ENCODE assay signal across 22 cellular contexts in the genomic region with DNA sequence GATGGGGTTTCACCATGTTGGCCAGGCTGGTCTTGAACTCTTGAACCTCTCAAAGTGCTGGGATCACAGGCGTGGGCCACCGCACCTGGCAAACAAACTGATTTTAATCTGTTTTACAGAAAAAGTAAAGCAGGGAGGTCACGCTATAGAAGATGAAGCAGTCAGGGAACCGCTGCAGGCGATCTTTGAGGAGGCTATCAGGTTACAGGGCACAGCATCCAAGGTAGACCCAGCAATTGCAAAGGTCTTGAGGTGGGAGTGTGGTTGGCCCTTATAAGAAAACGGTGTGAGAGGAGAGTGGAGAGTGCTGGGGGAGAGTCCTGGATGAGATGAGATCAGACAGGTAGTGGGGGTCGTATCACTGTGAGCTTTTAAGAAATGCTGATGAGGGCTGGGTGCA. TPM values are rescaled to one million over a fixed set of nuclear protein-coding genes. Genes with fewer than 3 reads are reported as not detected.
DNase-seq lines count a peak whose midpoint lies in the region; ATAC-seq and TF ChIP-seq lines count a peak whose summit lies in the region.
"Had no signal": no experiment of that assay in that cellular context is flagged by ENCODE, and none has a peak within 500 bp of the region (broad histone marks: within the 10 kb centered on the region; RNA-seq: fewer than 3 reads in every experiment).

No MANE protein-coding gene starts in this region.

- H3K9me3 Mint-ChIP-seq in natural killer cell treated with Interleukin-12 subunit alpha and Interleukin-12 subunit beta and Interleukin-15 and Interleukin-18, amount 100 ng/mL, for 72 hours = no peaks in the 10 kb centered on the region
- H3K9me3 Mint-ChIP-seq in natural killer cell = no peaks in the 10 kb centered on the region
- H3K9me3 Mint-ChIP-seq: CD4-positive, alpha-beta T cell; T-cell had no signal

- H3K27ac ChIP-seq in SJCRH30 = no peak overlapping the region
- H3K27ac ChIP-seq: Peyer's patch had no signal

- H3K9me3 ChIP-seq in SJCRH30 (replicated peaks) = no peaks in the 10 kb centered on the region
- H3K9me3 ChIP-seq: BE2C, Peyer's patch had no signal

- H3K4me3 ChIP-seq in SJCRH30 = no peak overlapping the region
- H3K4me3 ChIP-seq: Peyer's patch had no signal

- no peak overlapping the region for H3K4me3 Mint-ChIP-seq in natural killer cell treated with Interleukin-12 subunit alpha and Interleukin-12 subunit beta and Interleukin-15 and Interleukin-18, amount 100 ng/mL, for 72 hours
- H3K4me3 Mint-ChIP-seq in natural killer cell = no peak overlapping the region

- H3K36me3 ChIP-seq in SJCRH30 = no peaks in the 10 kb centered on the region
- H3K36me3 ChIP-seq: BE2C, Peyer's patch had no signal

- intact Hi-C loops in natural killer cell (cut with micrococcal nuclease) = no loop called here

- peaks cover 8% of the 10 kb centered on the region; the same call in 1 of the 2 replicates for H3K4me1 ChIP-seq in SJCRH30
- H3K4me1 ChIP-seq: BE2C had no signal

- H3K27me3 ChIP-seq in SJCRH30 = no peaks in the 10 kb centered on the region
- H3K27me3 ChIP-seq: BE2C, Peyer's patch had no signal

- DNase-seq in natural killer cell treated with Interleukin-12 subunit alpha and Interleukin-12 subunit beta and Interleukin-15 and Interleukin-18, amount 100 ng/mL, for 72 hours (ENCODE audit: low spot score) = peak; percentile 28
- no peak for DNase-seq in natural killer cell
- DNase-seq in SJCRH30 = peak; percentile 25 to 62
- peak; percentile 78 for DNase-seq in left kidney (ENCODE audit: low read depth, low spot score)
- DNase-seq in AML-193 (lab: John Stamatoyannopoulos, UW) = no peak
- DNase-seq in activated T-cell treated with anti-CD3 and anti-CD28 coated beads, Interleukin-2, amount 50 U/mL, for 48 hours = no peak
- no peak for DNase-seq in D341Med (ENCODE audit: low spot score)
- DNase-seq: BE2C; CD4-positive, alpha-beta T cell; COR-L47; DMS 273 treated with DMSO at 0.1 percent for 48 hours; GF-D8; KBM-7; MM.1S; NCI-H1048; NCI-H1417 treated with DMSO at 0.1 percent for 48 hours; NCI-H187 treated with DMSO at 0.1 percent for 48 hours; NCI-H345; NCI-H524; NCI-H82; Peyer's patch; T-cell had no signal

- no peak for TF ChIP-seq CTCF in natural killer cell (IDR thresholded peaks at IDR 0.05)

- peaks cover 12 to 19% of the 10 kb centered on the region in 2 donors for H3K4me1 Mint-ChIP-seq in natural killer cell treated with Interleukin-12 subunit alpha and Interleukin-12 subunit beta and Interleukin-15 and Interleukin-18, amount 100 ng/mL, for 72 hours (ENCODE audit: low read depth in 2 of 2)
- H3K4me1 Mint-ChIP-seq in natural killer cell = peaks cover 0 to 26% of the 10 kb centered on the region in 2 donors

- no peak overlapping the region for H3K27ac Mint-ChIP-seq in natural killer cell treated with Interleukin-12 subunit alpha and Interleukin-12 subunit beta and Interleukin-15 and Interleukin-18, amount 100 ng/mL, for 72 hours
- no peak overlapping the region for H3K27ac Mint-ChIP-seq in natural killer cell

- no peak for ATAC-seq in natural killer cell treated with Interleukin-12 subunit alpha and Interleukin-12 subunit beta and Interleukin-15 and Interleukin-18, amount 100 ng/mL, for 72 hours
- no peak for ATAC-seq in natural killer cell
- ATAC-seq: T-cell had no signal

- peaks cover 0 to 3% of the 10 kb centered on the region in 2 donors for H3K27me3 Mint-ChIP-seq in natural killer cell treated with Interleukin-12 subunit alpha and Interleukin-12 subunit beta and Interleukin-15 and Interleukin-18, amount 100 ng/mL, for 72 hours
- H3K27me3 Mint-ChIP-seq in natural killer cell (ENCODE audit: low read depth in 2 of 2) = peaks cover 0 to 2% of the 10 kb centered on the region in 2 donors
- H3K27me3 Mint-ChIP-seq: CD4-positive, alpha-beta T cell had no signal

- no peaks in the 10 kb centered on the region for H3K36me3 Mint-ChIP-seq in natural killer cell treated with Interleukin-12 subunit alpha and Interleukin-12 subunit beta and Interleukin-15 and Interleukin-18, amount 100 ng/mL, for 72 hours
- no peaks in the 10 kb centered on the region for H3K36me3 Mint-ChIP-seq in natural killer cell

RNA-seq across cellular contexts. Expression of gene TMCO4, which starts 2.6 kb away (rescaled TPM):
- total RNA-seq in natural killer cell treated with Interleukin-12 subunit alpha and Interleukin-12 subunit beta and Interleukin-15 and Interleukin-18, amount 100 ng/mL, for 72 hours = 10 to 100 TPM; 11.7 to 20.3 TPM
- total RNA-seq in natural killer cell = 10 to 100 TPM; 14.2 to 21.5 (median 18.3) TPM
- total RNA-seq in SJCRH30 (2014; rRNA removed; shearing (Covaris generic)) = 17.7 and 18.0 TPM in 2 replicates

RNA-seq across cellular contexts. Expression of gene RNF186, which starts 12.8 kb away (rescaled TPM):
- not detected for total RNA-seq in natural killer cell treated with Interleukin-12 subunit alpha and Interleukin-12 subunit beta and Interleukin-15 and Interleukin-18, amount 100 ng/mL, for 72 hours
- total RNA-seq in natural killer cell = not detected
- 0.73 and 0.86 TPM in 2 replicates for total RNA-seq in SJCRH30 (2014; rRNA removed; shearing (Covaris generic))
- total RNA-seq: CD4-positive, alpha-beta T cell; T-cell had no signal

Comparison
In these comparisons a context has a peak if more than half of its experiments do, and no peak if none do; other contexts are left out.
1. DNase-seq: peak in natural killer cell treated with Interleukin-12 subunit alpha and Interleukin-12 subunit beta and Interleukin-15 and Interleukin-18, amount 100 ng/mL, for 72 hours (single experiment), SJCRH30 (2 of 2) and left kidney (single experiment); none in natural killer cell (single experiment), AML-193 (0 of 2), activated T-cell treated with anti-CD3 and anti-CD28 coated beads, Interleukin-2, amount 50 U/mL, for 48 hours (0 of 2) and D341Med (single experiment).